In genomic region chr1:234969011-234969441, GRCh38 we compare ENCODE assay signal across 9 cellular contexts.
A peak's percentile ranks its signal among the peaks of the same experiment; 100 is the strongest.
DNase-seq lines count a peak whose midpoint lies in the region; ATAC-seq and TF ChIP-seq lines count a peak whose summit lies in the region.
"Had no signal": no experiment of that assay in that cellular context is flagged by ENCODE, and none has a peak within 500 bp of the region (broad histone marks: within the 10 kb centered on the region; RNA-seq: fewer than 3 reads in every experiment).

No MANE protein-coding gene starts in this region.

- H3K4me1 Mint-ChIP-seq in activated CD8-positive, alpha-beta memory T cell treated with anti-CD3 and anti-CD28 coated beads, Interleukin-2, amount 10 ng/mL, durations not matched to agents 7 days and 5 days: peaks cover 59% of the 10 kb centered on the region
- peaks cover 54% of the 10 kb centered on the region for H3K4me1 Mint-ChIP-seq in activated naive CD8-positive, alpha-beta T cell (ENCODE audit: low read depth)

- H3F3A ChIP-seq in MM.1S (ENCODE audit: insufficient read depth, low read length): peaks cover 7% of the 10 kb centered on the region; the same call in 1 of the 2 replicates

- DNase-seq in activated CD8-positive, alpha-beta memory T cell treated with anti-CD3 and anti-CD28 coated beads, Interleukin-2, amount 50 U/mL, for 48 hours: peak; percentile 43
- no peak for DNase-seq in activated CD8-positive, alpha-beta memory T cell treated with anti-CD3 and anti-CD28 coated beads, Interleukin-2, amount 10 ng/mL, durations not matched to agents 7 days and 5 days
- DNase-seq in lung (ENCODE audit: low spot score) (no peak), tibial artery (no peak), MM.1S (no peak), inferior parietal cortex (ENCODE audit: extremely low spot score) (no peak)
- DNase-seq: CD4-positive, CD25-positive, alpha-beta regulatory T cell had no signal

- H2AFZ ChIP-seq in MM.1S (ENCODE audit: low read length): no peak overlapping the region

- CTCF ChIA-PET in activated CD8-positive, alpha-beta memory T cell treated with anti-CD3 and anti-CD28 coated beads, Interleukin-2, amount 10 ng/mL, durations not matched to agents 7 days and 5 days (lab: Charles Lee): no interaction called here

- no peaks in the 10 kb centered on the region for H3K9me3 ChIP-seq in lung (ENCODE audit: control insufficient read depth in 2 of 2, insufficient read depth in 1 of 2, low read length in 1 of 2)
- H3K9me3 ChIP-seq in tibial artery: no peaks in the 10 kb centered on the region
- no peaks in the 10 kb centered on the region for H3K9me3 ChIP-seq in MM.1S (replicated peaks; ENCODE audit: insufficient read depth, low read length)

- peaks cover 3% of the 10 kb centered on the region for H3K36me3 Mint-ChIP-seq in activated CD8-positive, alpha-beta memory T cell treated with anti-CD3 and anti-CD28 coated beads, Interleukin-2, amount 10 ng/mL, durations not matched to agents 7 days and 5 days
- H3K36me3 Mint-ChIP-seq in activated naive CD8-positive, alpha-beta T cell: peaks cover 3% of the 10 kb centered on the region

- TF ChIP-seq CTCF in lung (IDR thresholded peaks at IDR 0.05; ENCODE audit: control extremely low read depth, extremely low read depth): no peak
- no peak for TF ChIP-seq CTCF in tibial artery (IDR thresholded peaks at IDR 0.05)
- TF ChIP-seq CTCF in MM.1S (IDR thresholded peaks at IDR 0.05; ENCODE audit: low read length): no peak

- H3K36me3 ChIP-seq in lung (ENCODE audit: control insufficient read depth in 2 of 2, insufficient read depth in 2 of 2, low read length in 2 of 2) (no peaks in the 10 kb centered on the region), tibial artery (no peaks in the 10 kb centered on the region), MM.1S (replicated peaks; ENCODE audit: insufficient read depth, low read length) (no peaks in the 10 kb centered on the region)

- 63 to 70% methylated on average over 4 of the region's 4 CpGs for WGBS in lung, 2 donors

- H3K27ac Mint-ChIP-seq in activated CD8-positive, alpha-beta memory T cell treated with anti-CD3 and anti-CD28 coated beads, Interleukin-2, amount 10 ng/mL, durations not matched to agents 7 days and 5 days: no peak overlapping the region
- H3K27ac Mint-ChIP-seq in activated naive CD8-positive, alpha-beta T cell: peak overlapping the region; percentile 70

- no peak overlapping the region for H3K4me3 Mint-ChIP-seq in activated CD8-positive, alpha-beta memory T cell treated with anti-CD3 and anti-CD28 coated beads, Interleukin-2, amount 10 ng/mL, durations not matched to agents 7 days and 5 days
- no peak overlapping the region for H3K4me3 Mint-ChIP-seq in activated naive CD8-positive, alpha-beta T cell
- H3K4me3 Mint-ChIP-seq: CD4-positive, CD25-positive, alpha-beta regulatory T cell had no signal

- no peaks in the 10 kb centered on the region for H3K27me3 Mint-ChIP-seq in activated CD8-positive, alpha-beta memory T cell treated with anti-CD3 and anti-CD28 coated beads, Interleukin-2, amount 10 ng/mL, durations not matched to agents 7 days and 5 days
- no peaks in the 10 kb centered on the region for H3K27me3 Mint-ChIP-seq in activated naive CD8-positive, alpha-beta T cell

- no peaks in the 10 kb centered on the region for H3K27me3 ChIP-seq in lung (ENCODE audit: control insufficient read depth, insufficient read depth)
- H3K27me3 ChIP-seq in tibial artery: no peaks in the 10 kb centered on the region
- H3K27me3 ChIP-seq in MM.1S (replicated peaks; ENCODE audit: insufficient read depth, low read length): no peaks in the 10 kb centered on the region

- no peaks in the 10 kb centered on the region for H3K9me3 Mint-ChIP-seq in activated CD8-positive, alpha-beta memory T cell treated with anti-CD3 and anti-CD28 coated beads, Interleukin-2, amount 10 ng/mL, durations not matched to agents 7 days and 5 days (ENCODE audit: low read depth)
- no peaks in the 10 kb centered on the region for H3K9me3 Mint-ChIP-seq in activated naive CD8-positive, alpha-beta T cell (ENCODE audit: low read depth)
- H3K9me3 Mint-ChIP-seq: CD4-positive, CD25-positive, alpha-beta regulatory T cell had no signal

- H3K9ac ChIP-seq in MM.1S (ENCODE audit: low read length): no peak overlapping the region

- H3K9me2 ChIP-seq in MM.1S (replicated peaks; ENCODE audit: insufficient read depth, low read length): no peaks in the 10 kb centered on the region

- intact Hi-C loops in tibial artery (cut with DNase I; ENCODE audit: low total_unique reads): no loop called here

- no peaks in the 10 kb centered on the region for H3K79me2 ChIP-seq in MM.1S (ENCODE audit: low read length)

- H3K27ac ChIP-seq in lung (ENCODE audit: low read depth in 1 of 2, low read length in 1 of 2) (peak overlapping the region; percentile 54 to 70), tibial artery (peak overlapping the region; percentile 77 to 78), MM.1S (ENCODE audit: low read length) (no peak overlapping the region)

- ATAC-seq in activated CD8-positive, alpha-beta memory T cell treated with anti-CD3 and anti-CD28 coated beads, Interleukin-2, amount 10 ng/mL, durations not matched to agents 7 days and 5 days: no peak
- ATAC-seq in lung (ENCODE audit: insufficient read depth, low FRiP score) (no peak), GM18868 (IDR thresholded peaks at IDR 0.05; ENCODE audit: unreplicated experiment) (no peak)

- H3K4me2 ChIP-seq in MM.1S (ENCODE audit: low read depth, low read length): no peak overlapping the region

- peaks cover 4 to 7% of the 10 kb centered on the region in 2 donors for H3K4me1 ChIP-seq in lung (ENCODE audit: control insufficient read depth in 2 of 2, insufficient read depth in 2 of 2, low read length in 2 of 2)
- peaks cover 6 to 51% (median 37%) of the 10 kb centered on the region in 4 donors for H3K4me1 ChIP-seq in tibial artery
- H3K4me1 ChIP-seq in MM.1S (ENCODE audit: low read length): peaks cover 15% of the 10 kb centered on the region

- H4K20me1 ChIP-seq in MM.1S (ENCODE audit: insufficient read depth, low read length): no peaks in the 10 kb centered on the region

- H3K4me3 ChIP-seq in lung (no peak overlapping the region), tibial artery (no peak overlapping the region), MM.1S (ENCODE audit: low read length) (no peak overlapping the region)
